Comparison of ENCODE assay signal across 1 cellular context in the genomic region with DNA sequence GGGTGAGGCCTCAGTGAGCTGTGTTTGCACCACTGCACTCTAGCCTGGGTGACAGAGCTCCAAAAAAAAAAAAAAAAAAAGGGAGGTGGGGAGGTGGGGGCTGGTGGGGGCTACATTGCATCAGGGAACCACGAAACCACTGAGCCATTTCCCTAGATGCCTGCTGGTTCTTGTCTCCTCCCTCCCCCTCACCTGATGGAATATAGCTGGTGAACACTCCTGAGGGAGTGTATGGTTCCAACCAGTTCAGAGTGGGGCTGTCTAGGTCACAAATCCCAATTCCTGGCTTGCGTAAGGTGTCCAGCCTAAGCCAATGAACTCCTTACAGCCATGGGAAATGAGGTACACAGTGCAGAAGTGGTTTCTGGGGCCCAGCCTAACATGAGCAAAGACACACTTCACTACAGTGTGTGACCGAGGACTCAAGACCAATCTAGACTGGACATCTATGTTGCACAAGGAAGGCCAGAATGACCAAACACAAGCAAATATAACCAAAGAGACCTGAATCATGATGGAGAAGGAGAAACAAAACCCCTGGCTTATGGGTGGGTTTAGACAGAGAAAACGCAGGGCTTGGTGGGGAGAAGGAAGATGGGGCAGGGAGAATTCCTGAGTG.
TF ChIP-seq lines count a peak whose summit lies in the region.

No MANE protein-coding gene starts in this region.

TF ChIP-seq in HepG2, 621 proteins besides CTCF, POLR2A, EP300 and RAD21 (continued from another document):
- no peak for TF ChIP-seq ZBTB33 (CRISPR knock-in tag; IDR thresholded peaks at IDR 0.05)
- TF ChIP-seq RBM22 (optimal IDR thresholded peaks at IDR 0.05; ENCODE audit: low read length): no peak
- TF ChIP-seq ZNF441 (CRISPR knock-in tag; IDR thresholded peaks at IDR 0.05; ENCODE audit: borderline replicate concordance): no peak
- TF ChIP-seq ZNF629 (CRISPR knock-in tag; conservative IDR thresholded peaks at IDR 0.05): no peak
- TF ChIP-seq, protein P1, sequence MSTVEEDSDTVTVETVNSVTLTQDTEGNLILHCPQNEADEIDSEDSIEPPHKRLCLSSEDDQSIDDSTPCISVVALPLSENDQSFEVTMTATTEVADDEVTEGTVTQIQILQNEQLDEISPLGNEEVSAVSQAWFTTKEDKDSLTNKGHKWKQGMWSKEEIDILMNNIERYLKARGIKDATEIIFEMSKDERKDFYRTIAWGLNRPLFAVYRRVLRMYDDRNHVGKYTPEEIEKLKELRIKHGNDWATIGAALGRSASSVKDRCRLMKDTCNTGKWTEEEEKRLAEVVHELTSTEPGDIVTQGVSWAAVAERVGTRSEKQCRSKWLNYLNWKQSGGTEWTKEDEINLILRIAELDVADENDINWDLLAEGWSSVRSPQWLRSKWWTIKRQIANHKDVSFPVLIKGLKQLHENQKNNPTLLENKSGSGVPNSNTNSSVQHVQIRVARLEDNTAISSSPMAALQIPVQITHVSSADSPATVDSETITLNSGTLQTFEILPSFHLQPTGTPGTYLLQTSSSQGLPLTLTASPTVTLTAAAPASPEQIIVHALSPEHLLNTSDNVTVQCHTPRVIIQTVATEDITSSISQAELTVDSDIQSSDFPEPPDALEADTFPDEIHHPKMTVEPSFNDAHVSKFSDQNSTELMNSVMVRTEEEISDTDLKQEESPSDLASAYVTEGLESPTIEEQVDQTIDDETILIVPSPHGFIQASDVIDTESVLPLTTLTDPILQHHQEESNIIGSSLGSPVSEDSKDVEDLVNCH (CRISPR knock-in tag; IDR thresholded peaks at IDR 0.05): no peak
- TF ChIP-seq ZBTB2 (CRISPR knock-in tag; IDR thresholded peaks at IDR 0.05; ENCODE audit: low read depth): no peak
- TF ChIP-seq ZNF784 (CRISPR knock-in tag; IDR thresholded peaks at IDR 0.05; ENCODE audit: borderline replicate concordance): no peak
- no peak for TF ChIP-seq WIZ (CRISPR knock-in tag; IDR thresholded peaks at IDR 0.05)
